Comparison of ENCODE assay signal across 1 cellular context in genomic region chr6:52509281-52510212, GRCh38.
TF ChIP-seq lines count a peak whose summit lies in the region.

No MANE protein-coding gene starts in this region.

TF ChIP-seq in IMR-90, 13 proteins besides CTCF, POLR2A, EP300 and RAD21 (continued from another document):
- TF ChIP-seq, protein P1, sequence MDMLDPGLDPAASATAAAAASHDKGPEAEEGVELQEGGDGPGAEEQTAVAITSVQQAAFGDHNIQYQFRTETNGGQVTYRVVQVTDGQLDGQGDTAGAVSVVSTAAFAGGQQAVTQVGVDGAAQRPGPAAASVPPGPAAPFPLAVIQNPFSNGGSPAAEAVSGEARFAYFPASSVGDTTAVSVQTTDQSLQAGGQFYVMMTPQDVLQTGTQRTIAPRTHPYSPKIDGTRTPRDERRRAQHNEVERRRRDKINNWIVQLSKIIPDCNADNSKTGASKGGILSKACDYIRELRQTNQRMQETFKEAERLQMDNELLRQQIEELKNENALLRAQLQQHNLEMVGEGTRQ (IDR thresholded peaks at IDR 0.05; ENCODE audit: low read depth, low read length), result no peak
- TF ChIP-seq RFX5 (IDR thresholded peaks at IDR 0.05; ENCODE audit: low read depth, low read length), result no peak
- TF ChIP-seq MAFK (IDR thresholded peaks at IDR 0.05; ENCODE audit: low read depth, low read length), result no peak
- no peak for TF ChIP-seq MAZ (IDR thresholded peaks at IDR 0.05; ENCODE audit: borderline replicate concordance, low read depth, low read length)
